In genomic region chr3:154252759-154253638, GRCh38 we compare ENCODE assay signal across 8 cellular contexts.
DNase-seq lines count a peak whose midpoint lies in the region; ATAC-seq and TF ChIP-seq lines count a peak whose summit lies in the region.

No MANE protein-coding gene starts in this region.

- TF ChIP-seq CTCF in C4-2B (conservative IDR thresholded peaks at IDR 0.05) (peak; percentile 97), choroid plexus epithelial cell (conservative IDR thresholded peaks at IDR 0.05; ENCODE audit: low read depth, low read length) (peak; percentile 97)

- peak; percentile 85 to 89 for DNase-seq in NCI-H446 (lab: John Stamatoyannopoulos, UW)
- peak; percentile 52 to 60 for DNase-seq in activated CD4-positive, alpha-beta T cell treated with anti-CD3 and anti-CD28 coated beads for 24 hours (ENCODE audit: low read depth in 2 of 2)
- peak; percentile 95 for DNase-seq in choroid plexus epithelial cell (ENCODE audit: low read depth)
- peak; percentile 87 for DNase-seq in left lobe of liver (ENCODE audit: low spot score)
- DNase-seq in stimulated activated CD4-positive, alpha-beta T cell treated with anti-CD3 and anti-CD28 coated beads, Interleukin-4, amount 100 ng/mL, for 24 hours = peak; percentile 72

- peak overlapping the region; percentile 50 for H3K27ac ChIP-seq in C4-2B

- no peak overlapping the region for H3K4me3 ChIP-seq in choroid plexus epithelial cell (ENCODE audit: low read depth, low read length)

- peak; percentile 77 for ATAC-seq in GM19324 (IDR thresholded peaks at IDR 0.05; ENCODE audit: low FRiP score, unreplicated experiment)
- ATAC-seq in HG03378 (IDR thresholded peaks at IDR 0.05; ENCODE audit: unreplicated experiment) = peak; percentile 90
- ATAC-seq in left lobe of liver = peak; percentile 92
